ENCODE assay signal across 1 cellular context in the genomic region with DNA sequence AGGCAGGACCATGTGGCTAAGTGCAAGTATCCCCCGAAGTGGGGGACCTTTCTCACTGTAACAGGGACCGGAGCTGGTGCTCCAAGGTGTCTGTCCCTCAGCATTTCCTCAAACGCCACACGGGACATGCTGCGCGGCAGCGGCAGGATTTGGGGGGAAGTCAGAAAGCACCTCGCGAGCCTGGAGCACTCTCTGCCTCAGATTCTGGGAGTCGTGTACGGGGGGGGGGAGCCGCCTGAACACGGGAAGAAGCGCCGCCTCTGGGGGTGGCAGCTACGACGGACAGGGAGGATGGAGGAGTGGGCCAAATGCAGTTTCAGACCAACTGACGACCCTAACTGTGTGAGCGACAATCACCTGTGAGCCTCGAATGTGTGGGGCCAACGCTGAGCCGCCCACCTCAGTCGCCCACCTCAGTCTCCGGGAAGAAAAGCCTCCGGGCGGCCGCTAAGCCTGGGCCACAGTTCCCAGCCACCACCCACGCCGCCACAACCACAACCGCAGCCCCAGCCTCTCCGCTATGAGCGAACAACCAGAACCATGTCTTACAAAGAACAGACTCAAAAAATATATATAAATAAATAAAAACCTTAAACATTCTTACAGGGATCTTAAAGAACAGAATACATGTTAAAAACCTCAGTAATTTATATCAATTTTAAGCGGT.
TF ChIP-seq lines count a peak whose summit lies in the region.

No MANE protein-coding gene starts in this region.

TF ChIP-seq in HEK293, 187 proteins besides CTCF, POLR2A, EP300 and RAD21:
- TF ChIP-seq, protein P1, sequence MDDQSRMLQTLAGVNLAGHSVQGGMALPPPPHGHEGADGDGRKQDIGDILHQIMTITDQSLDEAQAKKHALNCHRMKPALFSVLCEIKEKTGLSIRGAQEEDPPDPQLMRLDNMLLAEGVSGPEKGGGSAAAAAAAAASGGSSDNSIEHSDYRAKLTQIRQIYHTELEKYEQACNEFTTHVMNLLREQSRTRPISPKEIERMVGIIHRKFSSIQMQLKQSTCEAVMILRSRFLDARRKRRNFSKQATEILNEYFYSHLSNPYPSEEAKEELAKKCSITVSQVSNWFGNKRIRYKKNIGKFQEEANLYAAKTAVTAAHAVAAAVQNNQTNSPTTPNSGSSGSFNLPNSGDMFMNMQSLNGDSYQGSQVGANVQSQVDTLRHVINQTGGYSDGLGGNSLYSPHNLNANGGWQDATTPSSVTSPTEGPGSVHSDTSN (CRISPR knock-in tag; IDR thresholded peaks at IDR 0.05), result no peak
- 0 out of 2 replicates have a peak, but pooled peaks have one; percentile 23 for TF ChIP-seq EGR2 (tag by site-specific recombination; IDR thresholded peaks at IDR 0.05; ENCODE audit: low read depth)
